ENCODE assay signal across 2 cellular contexts in genomic region chr9:14455243-14455642, GRCh38.
TF ChIP-seq lines count a peak whose summit lies in the region.

No MANE protein-coding gene starts in this region.

TF ChIP-seq in Ishikawa, 13 proteins besides CTCF, POLR2A, EP300 and RAD21:
- TF ChIP-seq TAF1 (IDR thresholded peaks at IDR 0.05; ENCODE audit: low read depth) (no peak), CEBPB (IDR thresholded peaks at IDR 0.05) (peak; percentile 87), CREB1 (IDR thresholded peaks at IDR 0.05; ENCODE audit: low read depth) (no peak), USF1 (IDR thresholded peaks at IDR 0.05) (no peak)
TF ChIP-seq in Ishikawa: peak in this region for 1.

TF ChIP-seq in H1, 55 proteins besides CTCF, POLR2A, EP300 and RAD21 (continued from another document):
- TF ChIP-seq CEBPB (IDR thresholded peaks at IDR 0.05; ENCODE audit: low read depth, low read length) (peak; percentile 96), EZH2 (IDR thresholded peaks at IDR 0.05; ENCODE audit: low read depth, low read length, severe bottlenecking) (no peak), JUN (IDR thresholded peaks at IDR 0.05; ENCODE audit: low read depth, low read length) (no peak), MAFK (IDR thresholded peaks at IDR 0.05; ENCODE audit: low read depth, low read length) (no peak)
